In the genomic region with DNA sequence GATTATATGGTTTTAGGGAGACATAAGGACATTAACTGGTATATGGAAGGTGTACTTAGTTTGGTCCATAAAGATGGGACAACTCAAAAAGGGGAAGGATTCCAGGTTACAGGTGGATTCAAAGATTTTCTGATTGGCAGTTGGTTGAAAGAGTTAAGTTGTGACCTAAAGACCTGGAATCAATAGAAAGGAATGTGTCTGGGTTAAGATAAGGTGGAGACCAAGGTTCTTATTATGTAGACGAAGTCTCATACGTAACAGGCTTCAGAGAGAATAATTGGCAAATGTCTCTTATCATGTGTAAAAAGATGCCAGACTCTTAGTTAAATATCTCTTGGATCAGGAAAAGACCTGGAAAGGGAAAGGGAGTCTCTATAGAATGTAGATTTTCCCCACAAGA, we compare ENCODE assay signal across 8 cellular contexts. TPM values are rescaled to one million over a fixed set of nuclear protein-coding genes. Genes with fewer than 3 reads are reported as not detected.
A peak's percentile ranks its signal among the peaks of the same experiment; 100 is the strongest.
DNase-seq lines count a peak whose midpoint lies in the region; ATAC-seq and TF ChIP-seq lines count a peak whose summit lies in the region.

No MANE protein-coding gene starts in this region.

- no peak overlapping the region for H3K18ac ChIP-seq in trophoblast cell (ENCODE audit: low read length)

- ATAC-seq in Panc1, result no peak
- no peak for ATAC-seq in HG03442 (IDR thresholded peaks at IDR 0.05; ENCODE audit: unreplicated experiment)
- no peak for ATAC-seq in HG02970 (IDR thresholded peaks at IDR 0.05; ENCODE audit: low FRiP score, unreplicated experiment)
- no peak for ATAC-seq in HG03175 (IDR thresholded peaks at IDR 0.05; ENCODE audit: unreplicated experiment)

- peak overlapping the region; percentile 100 for H3K27ac ChIP-seq in GM23248
- peak overlapping the region; percentile 99 for H3K27ac ChIP-seq in Panc1 (ENCODE audit: low read length)
- H3K27ac ChIP-seq in fibroblast of lung (ENCODE audit: insufficient read depth, low read length), result peak overlapping the region; percentile 83
- H3K27ac ChIP-seq in trophoblast cell (ENCODE audit: low read depth, low read length), result peak overlapping the region; percentile 98

- H3K4me2 ChIP-seq in GM23248 (ENCODE audit: unreplicated experiment) (no peak overlapping the region), fibroblast of lung (ENCODE audit: extremely low read depth, insufficient read depth, low read length) (no peak overlapping the region), trophoblast cell (ENCODE audit: low read length) (no peak overlapping the region)

- no peak overlapping the region for H2AK5ac ChIP-seq in trophoblast cell (ENCODE audit: low read length)

- H3K9ac ChIP-seq in GM23248 (no peak overlapping the region; the same call in 1 of the 2 replicates), fibroblast of lung (ENCODE audit: insufficient read depth, low read length) (no peak overlapping the region), trophoblast cell (ENCODE audit: low read length) (no peak overlapping the region)

- H4K91ac ChIP-seq in trophoblast cell (ENCODE audit: low read depth, low read length), result peak overlapping the region; percentile 20

- H4K12ac ChIP-seq in trophoblast cell (ENCODE audit: low read depth, low read length), result no peak overlapping the region

- BruUV-seq in Panc1 (replicated peaks; lab: Mats Ljungman, UMichigan), result no TSS peak

- no peaks in the 10 kb centered on the region for H3K9me3 ChIP-seq in GM23248 (ENCODE audit: low read depth)
- H3K9me3 ChIP-seq in Panc1 (ENCODE audit: control insufficient read depth, insufficient read depth, low read depth, low read length), result no peaks in the 10 kb centered on the region
- H3K9me3 ChIP-seq in fibroblast of lung (ENCODE audit: control insufficient read depth, insufficient read depth, low read depth, low read length), result no peaks in the 10 kb centered on the region
- H3K9me3 ChIP-seq in trophoblast cell (ENCODE audit: insufficient read depth, low read depth, low read length), result no peaks in the 10 kb centered on the region

- 97 to 100% methylated on average over 2 of the region's 2 CpGs for WGBS in GM23248 (ENCODE audit: low coverage in 1 of 2, low lambda C conversion rate in 2 of 2, missing lambda C conversion rate in 2 of 2), 2 experiments
- WGBS in trophoblast cell (ENCODE audit: extremely low coverage, insufficient coverage, insufficient read length), result no CpG with 5 or more reads among the region's 2 CpGs

- H3K4me1 ChIP-seq in GM23248 (ENCODE audit: insufficient read depth), result peaks cover 46% of the 10 kb centered on the region
- peaks cover 25% of the 10 kb centered on the region for H3K4me1 ChIP-seq in Panc1 (ENCODE audit: control insufficient read depth, insufficient read depth, low read length)
- H3K4me1 ChIP-seq in fibroblast of lung (ENCODE audit: control insufficient read depth, extremely low read depth, insufficient read depth, low read length), result peaks cover 5% of the 10 kb centered on the region
- H3K4me1 ChIP-seq in trophoblast cell (ENCODE audit: control insufficient read depth in 1 of 2, insufficient read depth in 2 of 2, low read length in 2 of 2), result peaks cover 2 to 13% of the 10 kb centered on the region in 2 experiments

- H2BK5ac ChIP-seq in trophoblast cell (ENCODE audit: low read depth, low read length, poor library complexity), result no peak overlapping the region

- H3K14ac ChIP-seq in trophoblast cell (ENCODE audit: low read length), result no peak overlapping the region

- peak overlapping the region; percentile 21 for H2BK12ac ChIP-seq in trophoblast cell (ENCODE audit: low read length)

- no peaks in the 10 kb centered on the region for H3K9me2 ChIP-seq in GM23248 (ENCODE audit: insufficient read depth)

- H3K36me3 ChIP-seq in GM23248 (ENCODE audit: low read depth) (no peaks in the 10 kb centered on the region), Panc1 (ENCODE audit: control insufficient read depth, insufficient read depth, low read length) (no peaks in the 10 kb centered on the region), fibroblast of lung (ENCODE audit: control insufficient read depth, insufficient read depth, low read length) (no peaks in the 10 kb centered on the region), trophoblast cell (ENCODE audit: control insufficient read depth in 1 of 2, insufficient read depth in 2 of 2, low read length in 2 of 2) (no peaks in the 10 kb centered on the region)

- H3K4me3 ChIP-seq in GM23248, result no peak overlapping the region
- H3K4me3 ChIP-seq in Panc1 (ENCODE audit: low read depth in 2 of 2, low read length in 2 of 2), result no peak overlapping the region
- no peak overlapping the region for H3K4me3 ChIP-seq in fibroblast of lung (replicated peaks in 1 of 4; ENCODE audit: control extremely low read depth in 1 of 4, insufficient read depth in 1 of 4, low read depth in 3 of 4, low read length in 4 of 4)
- H3K4me3 ChIP-seq in trophoblast cell (ENCODE audit: low read depth, low read length), result no peak overlapping the region

- H3K23ac ChIP-seq in trophoblast cell (ENCODE audit: low read length), result no peak overlapping the region

- H4K20me1 ChIP-seq in GM23248 (ENCODE audit: insufficient read depth) (no peaks in the 10 kb centered on the region), fibroblast of lung (ENCODE audit: control insufficient read depth, extremely low read depth, insufficient read depth, low read length) (no peaks in the 10 kb centered on the region)

- no peak overlapping the region for H3K4ac ChIP-seq in trophoblast cell (ENCODE audit: low read depth, low read length)

- H3K79me1 ChIP-seq in trophoblast cell (ENCODE audit: low read length), result peaks cover 12% of the 10 kb centered on the region

- no peak overlapping the region for H2AFZ ChIP-seq in GM23248
- H2AFZ ChIP-seq in fibroblast of lung (ENCODE audit: low read length), result no peak overlapping the region
- H2AFZ ChIP-seq in trophoblast cell (ENCODE audit: insufficient read depth, low read length, poor library complexity), result no peak overlapping the region

- intact Hi-C loops in Panc1 (cut with micrococcal nuclease; ENCODE audit: unreplicated experiment), result no loop called here

- POLR2A ChIA-PET in Panc1 (lab: Charles Lee), result no interaction called here

- in situ Hi-C loops in GM23248 (cut with MboI) (no loop called here), Panc1 (cut with HindIII; ENCODE audit: low pct_unique_long_range_greater_than_20kb, low sequenced_read_pairs) (no loop called here)

- H3F3A ChIP-seq in GM23248 (ENCODE audit: insufficient read depth), result peaks cover 48% of the 10 kb centered on the region

- CTCF ChIA-PET in Panc1 (lab: Charles Lee), result interaction anchor here (0.6 kb wide), 1 partner anchor 312 kb away, joined by 3 read pairs; no protein-coding TSS in a partner anchor

- H3K27me3 ChIP-seq in GM23248 (replicated peaks; ENCODE audit: insufficient read depth) (no peaks in the 10 kb centered on the region), Panc1 (ENCODE audit: control insufficient read depth, insufficient read depth, low read length) (no peaks in the 10 kb centered on the region), fibroblast of lung (ENCODE audit: control insufficient read depth, insufficient read depth, low read length) (no peaks in the 10 kb centered on the region), trophoblast cell (ENCODE audit: insufficient read depth, low read length) (no peaks in the 10 kb centered on the region)

- H3K79me2 ChIP-seq in GM23248 (ENCODE audit: insufficient read depth) (peaks cover 45% of the 10 kb centered on the region), fibroblast of lung (ENCODE audit: control insufficient read depth, insufficient read depth, low read length) (peaks cover 14% of the 10 kb centered on the region), trophoblast cell (ENCODE audit: control insufficient read depth, insufficient read depth, low read length, poor library complexity) (peaks cover 4% of the 10 kb centered on the region)

- no peak for TF ChIP-seq CTCF in Panc1 (IDR thresholded peaks at IDR 0.05)
- no peak for TF ChIP-seq CTCF in fibroblast of lung (conservative IDR thresholded peaks at IDR 0.05 in 1 of 2, IDR thresholded peaks at IDR 0.05 in 1 of 2; ENCODE audit: low read depth in 1 of 2, low read length in 2 of 2)

- DNase-seq in GM23248 (no peak), Panc1 (ENCODE audit: low read depth, low spot score) (no peak), fibroblast of lung (ENCODE audit: low read depth in 2 of 2) (no peak), trophoblast cell (no peak)
- DNase-seq in central memory CD4-positive, alpha-beta T cell, result no peak

- no peak overlapping the region for H2BK120ac ChIP-seq in trophoblast cell (ENCODE audit: insufficient read depth, low read length, poor library complexity)

- H4K8ac ChIP-seq in trophoblast cell (ENCODE audit: low read depth, low read length), result no peak overlapping the region

RNA-seq across cellular contexts. Expression of gene TRDMT1, which starts 1.0 kb away (rescaled TPM):
- 4.4 and 13.0 TPM in 2 replicates for total RNA-seq in GM23248 (2014; rRNA removed; shearing (Covaris generic))
- polyA plus RNA-seq in GM23248 (2016; fragmentation: Nextera tagmentation; extraction: Ambion mirVana) (4.3 and 7.2 TPM in 2 replicates), fibroblast of lung (6.0 and 7.0 TPM in 2 replicates)
- total RNA-seq in Panc1 (2021; ENCODE audit: unreplicated experiment) (7.6 TPM), fibroblast of lung (4.4 and 5.8 TPM in 2 replicates)
- 2.4 TPM for polyA plus RNA-seq in Panc1 (2012; ENCODE audit: insufficient read length)
- polyA plus RNA-seq in fibroblast of lung (2012), result 4.3 and 4.5 TPM in 2 replicates
- polyA minus RNA-seq in fibroblast of lung (ENCODE audit: low replicate concordance), result 0.79 and 2.6 TPM in 2 replicates
- polyA plus RNA-seq in trophoblast cell (2013), result 2.7 and 3.1 TPM in 2 replicates

RNA-seq across cellular contexts. Expression of gene VIM, which starts 25.5 kb away (rescaled TPM):
- total RNA-seq in GM23248 (2014; rRNA removed; shearing (Covaris generic)), result 10,031 and 10,466 TPM in 2 replicates
- polyA plus RNA-seq in GM23248 (2016; fragmentation: Nextera tagmentation; extraction: Ambion mirVana) (3,784 and 3,823 TPM in 2 replicates), fibroblast of lung (4,882 and 6,609 TPM in 2 replicates)
- total RNA-seq in Panc1 (2021; ENCODE audit: unreplicated experiment) (3,436 TPM), fibroblast of lung (4,550 and 7,192 TPM in 2 replicates)
- polyA plus RNA-seq in Panc1 (2012; ENCODE audit: insufficient read length), result 3,712 TPM
- polyA plus RNA-seq in fibroblast of lung (2012), result 5,279 and 8,158 TPM in 2 replicates
- 3,855 and 6,261 TPM in 2 replicates for polyA minus RNA-seq in fibroblast of lung (ENCODE audit: low replicate concordance)
- 408 and 429 TPM in 2 replicates for polyA plus RNA-seq in trophoblast cell (2013)
